1 cellular context compared by ENCODE assay signal in genomic region chr16:53035176-53035942, GRCh38.
TF ChIP-seq lines count a peak whose summit lies in the region.

No MANE protein-coding gene starts in this region.

TF ChIP-seq in HepG2, 621 proteins besides CTCF, POLR2A, EP300 and RAD21 (continued from another document):
- no peak for TF ChIP-seq HNF4G (IDR thresholded peaks at IDR 0.05; ENCODE audit: borderline replicate concordance, low read depth, low read length)
- no peak for TF ChIP-seq HNF4G (CRISPR knock-in tag; IDR thresholded peaks at IDR 0.05; ENCODE audit: borderline replicate concordance, low read depth)
- TF ChIP-seq BRCA1 (CRISPR knock-in tag; IDR thresholded peaks at IDR 0.05) = no peak
- no peak for TF ChIP-seq ZNF800 (CRISPR knock-in tag; IDR thresholded peaks at IDR 0.05)
- no peak for TF ChIP-seq ZNF703 (CRISPR knock-in tag; IDR thresholded peaks at IDR 0.05; ENCODE audit: borderline replicate concordance)
- no peak for TF ChIP-seq RBM22 (optimal IDR thresholded peaks at IDR 0.05; ENCODE audit: low read length)
- TF ChIP-seq ZNF768 (CRISPR knock-in tag; IDR thresholded peaks at IDR 0.05) = no peak
- TF ChIP-seq HNF4A (CRISPR knock-in tag; IDR thresholded peaks at IDR 0.05) = peak; percentile 29; the same call in 1 of the 2 replicates
- TF ChIP-seq SAFB2 (CRISPR knock-in tag; IDR thresholded peaks at IDR 0.05; ENCODE audit: borderline replicate concordance, low read depth) = no peak
- no peak for TF ChIP-seq RARG (CRISPR knock-in tag; IDR thresholded peaks at IDR 0.05; ENCODE audit: low read depth)
- TF ChIP-seq ZBTB34 (CRISPR knock-in tag; IDR thresholded peaks at IDR 0.05) = no peak
- TF ChIP-seq ZNF354B (CRISPR knock-in tag; IDR thresholded peaks at IDR 0.05) = no peak
